In genomic region chr2:29987141-29987540, GRCh38 we compare ENCODE assay signal across 16 cellular contexts.
"Had no signal": no experiment of that assay in that cellular context is flagged by ENCODE, and none has a peak within 500 bp of the region (broad histone marks: within the 10 kb centered on the region; RNA-seq: fewer than 3 reads in every experiment).

No MANE protein-coding gene starts in this region.

- H3K9me3 ChIP-seq: colonic mucosa, tibial nerve, uterus had no signal

- DNase-seq: activated CD4-positive, alpha-beta T cell treated with anti-CD3 and anti-CD28 coated beads, Interleukin-2, amount 10 ng/mL, durations not matched to agents 24 days and 14 days; activated CD8-positive, alpha-beta T cell treated with anti-CD3 and anti-CD28 coated beads, Interleukin-2, amount 10 ng/mL, durations not matched to agents 7 days and 5 days; activated naive CD4-positive, alpha-beta T cell treated with anti-CD3 and anti-CD28 coated beads for 36 hours; activated T-cell treated with anti-CD3 and anti-CD28 coated beads, Interleukin-2, amount 50 U/mL, for 4 hours; brain microvascular endothelial cell; colonic mucosa; left colon; mammary epithelial cell; nephron progenitor cell; occipital lobe; stimulated activated naive CD8-positive, alpha-beta T cell treated with anti-CD3 and anti-CD28 coated beads, Interleukin-15, Interleukin-2, amounts not matched to agents 100 U/mL and 50 U/mL, for 24 hours; T1000; uterus had no signal

- H3K36me3 ChIP-seq: brain microvascular endothelial cell, colonic mucosa, tibial nerve, uterus had no signal

- H3K4me2 ChIP-seq: hepatocyte had no signal

- ATAC-seq: activated CD8-positive, alpha-beta T cell treated with anti-CD3 and anti-CD28 coated beads, Interleukin-2, amount 10 ng/mL, durations not matched to agents 7 days and 5 days; activated T-cell treated with anti-CD3 and anti-CD28 coated beads, Interleukin-2, amount 50 U/mL, for 4 hours; left colon; stimulated activated naive CD8-positive, alpha-beta T cell treated with anti-CD3 and anti-CD28 coated beads, Interleukin-15, Interleukin-2, amounts not matched to agents 100 U/mL and 50 U/mL, for 24 hours had no signal

- H3K4me1 ChIP-seq: colonic mucosa, tibial nerve, uterus had no signal

- H3K27me3 Mint-ChIP-seq: activated CD4-positive, alpha-beta T cell treated with anti-CD3 and anti-CD28 coated beads, Interleukin-2, amount 10 ng/mL, durations not matched to agents 24 days and 14 days had no signal

- H3K27me3 ChIP-seq: brain microvascular endothelial cell, colonic mucosa, hepatocyte, tibial nerve, uterus had no signal

- H3K4me3 ChIP-seq: colonic mucosa, hepatocyte, tibial nerve, uterus had no signal

- H3K4me3 Mint-ChIP-seq: activated CD4-positive, alpha-beta T cell treated with anti-CD3 and anti-CD28 coated beads, Interleukin-2, amount 10 ng/mL, durations not matched to agents 24 days and 14 days; activated CD8-positive, alpha-beta T cell treated with anti-CD3 and anti-CD28 coated beads, Interleukin-2, amount 10 ng/mL, durations not matched to agents 7 days and 5 days; activated naive CD4-positive, alpha-beta T cell treated with anti-CD3 and anti-CD28 coated beads for 36 hours; activated T-cell treated with anti-CD3 and anti-CD28 coated beads, Interleukin-2, amount 50 U/mL, for 4 hours; central memory CD8-positive, alpha-beta T cell; nephron progenitor cell had no signal

- H3K79me2 ChIP-seq: hepatocyte had no signal

- H3K27ac Mint-ChIP-seq: activated CD4-positive, alpha-beta T cell treated with anti-CD3 and anti-CD28 coated beads, Interleukin-2, amount 10 ng/mL, durations not matched to agents 24 days and 14 days; activated CD8-positive, alpha-beta T cell treated with anti-CD3 and anti-CD28 coated beads, Interleukin-2, amount 10 ng/mL, durations not matched to agents 7 days and 5 days; activated naive CD4-positive, alpha-beta T cell treated with anti-CD3 and anti-CD28 coated beads for 36 hours; nephron progenitor cell had no signal

- H2AFZ ChIP-seq: hepatocyte had no signal

- H3K9me3 Mint-ChIP-seq: activated CD4-positive, alpha-beta T cell treated with anti-CD3 and anti-CD28 coated beads, Interleukin-2, amount 10 ng/mL, durations not matched to agents 24 days and 14 days; activated naive CD4-positive, alpha-beta T cell treated with anti-CD3 and anti-CD28 coated beads for 36 hours; activated T-cell treated with anti-CD3 and anti-CD28 coated beads, Interleukin-2, amount 50 U/mL, for 4 hours; central memory CD8-positive, alpha-beta T cell; nephron progenitor cell had no signal

- H3K4me1 Mint-ChIP-seq: activated CD4-positive, alpha-beta T cell treated with anti-CD3 and anti-CD28 coated beads, Interleukin-2, amount 10 ng/mL, durations not matched to agents 24 days and 14 days; central memory CD8-positive, alpha-beta T cell had no signal

- H3K27ac ChIP-seq: brain microvascular endothelial cell, colonic mucosa, hepatocyte, tibial nerve, uterus had no signal
